ENCODE assay signal across 17 cellular contexts in genomic region chr5:150788974-150789373, GRCh38. TPM values are rescaled to one million over a fixed set of nuclear protein-coding genes. Genes with fewer than 3 reads are reported as not detected.
DNase-seq lines count a peak whose midpoint lies in the region; ATAC-seq and TF ChIP-seq lines count a peak whose summit lies in the region.
"Had no signal": no experiment of that assay in that cellular context is flagged by ENCODE, and none has a peak within 500 bp of the region (broad histone marks: within the 10 kb centered on the region; RNA-seq: fewer than 3 reads in every experiment).

No MANE protein-coding gene starts in this region.

- no peak for ATAC-seq in stimulated activated naive CD8-positive, alpha-beta T cell treated with anti-CD3 and anti-CD28 coated beads, Interleukin-15, amount 100 ng/mL, for 72 hours
- ATAC-seq in right lobe of liver = no peak

- peak overlapping the region; percentile 0 to 29 for H3K4me3 ChIP-seq in duodenal mucosa (ENCODE audit: low read depth in 1 of 2, low read length in 2 of 2)
- H3K4me3 ChIP-seq in right lobe of liver = no peak overlapping the region

- no peaks in the 10 kb centered on the region for H3K36me3 ChIP-seq in duodenal mucosa (ENCODE audit: control insufficient read depth in 1 of 2, insufficient read depth in 2 of 2, low read length in 2 of 2)
- no peaks in the 10 kb centered on the region for H3K36me3 ChIP-seq in right lobe of liver

- H3K4me3 Mint-ChIP-seq in activated naive CD4-positive, alpha-beta T cell treated with anti-CD3 and anti-CD28 coated beads, Interleukin-2, amount 50 U/mL, for 24 hours = peak overlapping the region; percentile 65
- H3K4me3 Mint-ChIP-seq in stimulated activated naive CD8-positive, alpha-beta T cell treated with anti-CD3 and anti-CD28 coated beads, Interleukin-15, amount 100 ng/mL, for 72 hours = peak overlapping the region; percentile 73 to 76

- DNase-seq in activated naive CD4-positive, alpha-beta T cell treated with Interleukin-2 at 50 U/mL for 16 hours = no peak
- DNase-seq in RWPE1 (ENCODE audit: low spot score) (no peak), NCI-H1048 (lab: John Stamatoyannopoulos, UW) (no peak), right lobe of liver (no peak)
- no peak for DNase-seq in stimulated activated naive CD8-positive, alpha-beta T cell treated with anti-CD3 and anti-CD28 coated beads, Interleukin-15, amount 100 ng/mL, for 72 hours
- DNase-seq in central memory CD4-positive, alpha-beta T cell = no peak
- DNase-seq: AML-193; cortex of kidney; NCI-H1436 treated with DMSO at 0.1 percent for 48 hours; NCI-H510A; OCI-M1; stimulated activated CD4-positive, alpha-beta T cell treated with anti-CD3 and anti-CD28 coated beads, Interleukin-1b, Interleukin-23, amount 100 ng/mL, for 48 hours; stimulated activated CD8-positive, alpha-beta memory T cell treated with anti-CD3 and anti-CD28 coated beads, Interleukin-4, amount 100 ng/mL, for 48 hours; SW 1271 had no signal

- CTCF ChIA-PET in RWPE1 (lab: Yijun Ruan, JAX) = interaction anchor here (0.6 to 1.6 kb wide), 4 partner anchors 10 to 76 kb away, joined by 3 to 8 read pairs (median 4); partner anchors contain the start of gene SMIM3

- intact Hi-C loops in right lobe of liver (cut with DNase I) = no loop called here

- no peak for TF ChIP-seq POLR2A in right lobe of liver (IDR thresholded peaks at IDR 0.05)

- H3K9me3 Mint-ChIP-seq in activated naive CD4-positive, alpha-beta T cell treated with anti-CD3 and anti-CD28 coated beads, Interleukin-2, amount 50 U/mL, for 24 hours = peaks cover 5% of the 10 kb centered on the region
- peaks cover 8 to 13% of the 10 kb centered on the region in 2 donors for H3K9me3 Mint-ChIP-seq in stimulated activated naive CD8-positive, alpha-beta T cell treated with anti-CD3 and anti-CD28 coated beads, Interleukin-15, amount 100 ng/mL, for 72 hours

- H3K27me3 Mint-ChIP-seq in activated naive CD4-positive, alpha-beta T cell treated with anti-CD3 and anti-CD28 coated beads, Interleukin-2, amount 50 U/mL, for 24 hours = no peaks in the 10 kb centered on the region
- no peaks in the 10 kb centered on the region for H3K27me3 Mint-ChIP-seq in stimulated activated naive CD8-positive, alpha-beta T cell treated with anti-CD3 and anti-CD28 coated beads, Interleukin-15, amount 100 ng/mL, for 72 hours

- H3K4me1 Mint-ChIP-seq in activated naive CD4-positive, alpha-beta T cell treated with anti-CD3 and anti-CD28 coated beads, Interleukin-2, amount 50 U/mL, for 24 hours = peaks cover 66% of the 10 kb centered on the region
- peaks cover 68% of the 10 kb centered on the region for H3K4me1 Mint-ChIP-seq in stimulated activated naive CD8-positive, alpha-beta T cell treated with anti-CD3 and anti-CD28 coated beads, Interleukin-15, amount 100 ng/mL, for 72 hours

- peak overlapping the region; percentile 92 for H3K27ac Mint-ChIP-seq in activated naive CD4-positive, alpha-beta T cell treated with anti-CD3 and anti-CD28 coated beads, Interleukin-2, amount 50 U/mL, for 24 hours
- peak overlapping the region; percentile 87 to 97 for H3K27ac Mint-ChIP-seq in stimulated activated naive CD8-positive, alpha-beta T cell treated with anti-CD3 and anti-CD28 coated beads, Interleukin-15, amount 100 ng/mL, for 72 hours

- no peak overlapping the region for H3K9ac ChIP-seq in duodenal mucosa (ENCODE audit: low read depth in 1 of 2, low read length in 2 of 2)

- H3K4me1 ChIP-seq in duodenal mucosa (ENCODE audit: control insufficient read depth in 1 of 2, insufficient read depth in 2 of 2, low read length in 2 of 2) (peaks cover 36 to 37% of the 10 kb centered on the region in 2 donors), right lobe of liver (no peaks in the 10 kb centered on the region)

- H3K9me3 ChIP-seq in duodenal mucosa (ENCODE audit: control insufficient read depth in 1 of 2, low read length in 2 of 2) = no peaks in the 10 kb centered on the region
- no peaks in the 10 kb centered on the region for H3K9me3 ChIP-seq in right lobe of liver

- TF ChIP-seq CTCF in RWPE1 (conservative IDR thresholded peaks at IDR 0.05; ENCODE audit: low read depth) (no peak), right lobe of liver (IDR thresholded peaks at IDR 0.05) (no peak)

- peaks cover 6% of the 10 kb centered on the region for H3K36me3 Mint-ChIP-seq in activated naive CD4-positive, alpha-beta T cell treated with anti-CD3 and anti-CD28 coated beads, Interleukin-2, amount 50 U/mL, for 24 hours

- H3K27ac ChIP-seq in RWPE1 (peak overlapping the region; percentile 87), duodenal mucosa (ENCODE audit: low read depth, low read length) (no peak overlapping the region), right lobe of liver (no peak overlapping the region)

- POLR2A ChIA-PET in RWPE1 (lab: Yijun Ruan, JAX; ENCODE audit: low non-redundant PET) = interaction anchor here (0.8 kb wide), 1 partner anchor 10 kb away, joined by 4 read pairs; the partner anchor contains the start of gene SMIM3

- H3K27me3 ChIP-seq in duodenal mucosa (ENCODE audit: control insufficient read depth in 1 of 2, insufficient read depth in 2 of 2, low read length in 2 of 2) = peaks cover 0 to 4% of the 10 kb centered on the region in 2 donors
- H3K27me3 ChIP-seq in right lobe of liver = no peaks in the 10 kb centered on the region

RNA-seq across cellular contexts. Expression of gene SMIM3, which starts 10.4 kb away (rescaled TPM):
- 1 to 10 TPM; 1.3 to 8.7 (median 3.6) TPM for total RNA-seq in right lobe of liver

RNA-seq across cellular contexts. Expression of gene DCTN4, which starts 30.2 kb away (rescaled TPM):
- 10 to 100 TPM; 25.2 to 30.5 (median 27.6) TPM for total RNA-seq in right lobe of liver

RNA-seq across cellular contexts. Expression of gene IRGM, which starts 57.3 kb away (rescaled TPM):
- not detected for total RNA-seq in right lobe of liver
- total RNA-seq: posterior vena cava had no signal

Comparison
In these comparisons a context has a peak if more than half of its experiments do, and no peak if none do; other contexts are left out.
1. H3K4me3 ChIP-seq: peak in duodenal mucosa (2 of 2); none in right lobe of liver (0 of 3).